8 cellular contexts compared by ENCODE assay signal in genomic region chr7:123769371-123769770, GRCh38. TPM values are rescaled to one million over a fixed set of nuclear protein-coding genes. Genes with fewer than 3 reads are reported as not detected.
A peak's percentile ranks its signal among the peaks of the same experiment; 100 is the strongest.
DNase-seq lines count a peak whose midpoint lies in the region; TF ChIP-seq lines count a peak whose summit lies in the region.
"Had no signal": no experiment of that assay in that cellular context is flagged by ENCODE, and none has a peak within 500 bp of the region (broad histone marks: within the 10 kb centered on the region; RNA-seq: fewer than 3 reads in every experiment).

No MANE protein-coding gene starts in this region.

- no peak overlapping the region for H3K4me3 ChIP-seq in spleen
- H3K4me3 ChIP-seq: SK-N-MC had no signal

- H3K36me3 ChIP-seq in spleen = no peaks in the 10 kb centered on the region

- DNase-seq in HK-2 (ENCODE audit: unreplicated experiment) = peak; percentile 60
- DNase-seq in RWPE1 (ENCODE audit: low spot score) = peak; percentile 79
- DNase-seq in fibroblast of the conjunctiva (ENCODE audit: low read depth) = peak; percentile 49
- no peak for DNase-seq in spleen
- DNase-seq in DMS79 treated with DMSO at 0.1 percent for 48 hours (lab: John Stamatoyannopoulos, UW) = no peak
- DNase-seq in stimulated activated naive CD4-positive, alpha-beta T cell (lab: John Stamatoyannopoulos, UW) = no peak
- no peak for DNase-seq in epidermal melanocyte (ENCODE audit: insufficient read length, low spot score)

- TF ChIP-seq POLR2A in spleen (IDR thresholded peaks at IDR 0.05) = no peak

- POLR2A ChIA-PET in RWPE1 (lab: Yijun Ruan, JAX; ENCODE audit: low non-redundant PET) = interaction anchor here (1.5 kb wide), 1 partner anchor 20 kb away, joined by 3 read pairs; no protein-coding TSS in a partner anchor

- no peaks in the 10 kb centered on the region for H3K27me3 ChIP-seq in spleen (replicated peaks in 1 of 7)

- CTCF ChIA-PET in RWPE1 (lab: Yijun Ruan, JAX) = interaction anchor here (0.6 kb wide), 1 partner anchor 28 kb away, joined by 3 read pairs; no protein-coding TSS in a partner anchor

- intact Hi-C loops in spleen (cut with DNase I; ENCODE audit: low total_unique reads) = no loop called here

- WGBS in spleen, 5 donors = 73 to 87% (median 79%) methylated on average over 3 of the region's 3 CpGs

- TF ChIP-seq CTCF in RWPE1 (conservative IDR thresholded peaks at IDR 0.05; ENCODE audit: low read depth) (no peak), spleen (IDR thresholded peaks at IDR 0.05 in 8 of 11, conservative IDR thresholded peaks at IDR 0.05 in 3 of 11) (no peak)

- peaks cover 0 to 4% (median 0%) of the 10 kb centered on the region in 6 donors for H3K4me1 ChIP-seq in spleen

- peak overlapping the region; percentile 38; the same call in 1 of the 2 replicates for H3K27ac ChIP-seq in RWPE1
- H3K27ac ChIP-seq in spleen = peak overlapping the region in 7 of 8 donors; percentile 22 to 65 (median 58)
- H3K27ac ChIP-seq: SK-N-MC had no signal

- H3K9me3 ChIP-seq in spleen = no peaks in the 10 kb centered on the region

RNA-seq across cellular contexts. Expression of gene WASL, which starts 20.6 kb away (rescaled TPM):
- total RNA-seq in spleen = 10 to 100 TPM; 19.8 to 31.0 (median 28.8) TPM
- polyA plus RNA-seq in spleen = 10 to 100 TPM in 1 of 3 donors, 1 to 10 TPM in 2; 5.3 to 12.6 (median 7.3) TPM

Comparison
In these comparisons a context has a peak if more than half of its experiments do, and no peak if none do; other contexts are left out.
1. DNase-seq: peak in HK-2 (single experiment), RWPE1 (single experiment) and fibroblast of the conjunctiva (single experiment); none in spleen (single experiment), DMS79 treated with DMSO at 0.1 percent for 48 hours (single experiment), stimulated activated naive CD4-positive, alpha-beta T cell (0 of 6) and epidermal melanocyte (single experiment).